Comparison of ENCODE assay signal across 24 cellular contexts in the genomic region with DNA sequence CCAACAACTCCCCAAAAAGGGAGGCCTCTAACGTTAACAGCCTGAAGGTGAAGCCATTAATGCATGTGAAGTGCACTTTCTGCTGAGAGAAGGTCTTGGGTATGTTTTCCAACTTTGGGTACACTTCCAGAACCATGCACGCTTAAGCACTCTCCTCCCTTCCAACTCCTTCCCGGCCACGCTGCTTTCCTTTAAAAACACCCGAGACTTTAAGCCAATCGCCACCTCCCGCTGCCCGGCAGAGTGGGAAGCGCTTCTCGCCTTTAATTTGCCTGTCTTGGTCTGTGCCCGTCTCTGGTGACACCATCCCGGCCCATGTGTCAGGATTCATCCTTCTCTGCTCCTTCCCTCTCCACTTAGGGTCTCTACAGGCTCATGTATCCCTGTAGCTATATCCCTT. TPM values are rescaled to one million over a fixed set of nuclear protein-coding genes. Genes with fewer than 3 reads are reported as not detected.
DNase-seq lines count a peak whose midpoint lies in the region; ATAC-seq and TF ChIP-seq lines count a peak whose summit lies in the region.
"Had no signal": no experiment of that assay in that cellular context is flagged by ENCODE, and none has a peak within 500 bp of the region (broad histone marks: within the 10 kb centered on the region; RNA-seq: fewer than 3 reads in every experiment).

No MANE protein-coding gene starts in this region.

- ATAC-seq in Right ventricle myocardium superior (ENCODE audit: poor library complexity), result peak; percentile 21
- ATAC-seq in left cardiac atrium, result no peak
- peak; percentile 40 for ATAC-seq in aorta (ENCODE audit: low FRiP score)
- ATAC-seq in HG03045 (IDR thresholded peaks at IDR 0.05; ENCODE audit: unreplicated experiment), result no peak
- ATAC-seq: CD8-positive, alpha-beta T cell; stimulated activated effector memory CD8-positive, alpha-beta T cell treated with anti-CD3 and anti-CD28 coated beads, Interleukin-12 subunit alpha, Interleukin-12 subunit beta, amount 100 ng/mL, for 72 hours had no signal

- H3K4me1 Mint-ChIP-seq in endodermal cell, result peaks cover 19% of the 10 kb centered on the region
- peaks cover 62% of the 10 kb centered on the region for H3K4me1 Mint-ChIP-seq in osteocyte (ENCODE audit: unreplicated experiment)
- H3K4me1 Mint-ChIP-seq: activated naive CD8-positive, alpha-beta T cell treated with anti-CD3 and anti-CD28 coated beads for 36 hours; stimulated activated effector memory CD8-positive, alpha-beta T cell treated with anti-CD3 and anti-CD28 coated beads, Interleukin-12 subunit alpha, Interleukin-12 subunit beta, amount 100 ng/mL, for 72 hours had no signal

- no peak for DNase-seq in Right ventricle myocardium superior
- DNase-seq in left cardiac atrium, result no peak
- DNase-seq in endodermal cell, result no peak
- no peak for DNase-seq in osteocyte (ENCODE audit: extremely low spot score, unreplicated experiment)
- no peak for DNase-seq in aorta
- no peak for DNase-seq in hypothalamus (lab: John Stamatoyannopoulos, UW)
- DNase-seq in NCI-H446 (lab: John Stamatoyannopoulos, UW), result no peak
- DNase-seq: activated CD4-positive, alpha-beta T cell treated with anti-CD3 and anti-CD28 coated beads for 4 hours; activated CD8-positive, alpha-beta memory T cell treated with anti-CD3 and anti-CD28 coated beads for 24 hours; activated effector memory CD4-positive, alpha-beta T cell treated with Interleukin-2 at 50 U/mL for 16 hours; activated naive CD8-positive, alpha-beta T cell treated with anti-CD3 and anti-CD28 coated beads for 36 hours; CD8-positive, alpha-beta T cell; islet precursor cell; NCI-H1092 treated with DMSO at 0.1 percent for 48 hours; NCI-H1930; NCI-H2227 treated with DMSO at 0.1 percent for 48 hours; stimulated activated CD4-positive, alpha-beta T cell treated with anti-CD3 and anti-CD28 coated beads, Interleukin-4, amount 100 ng/mL, for 24 hours; uterus had no signal

- H3K36me3 ChIP-seq in endodermal cell (ENCODE audit: control insufficient read depth, insufficient read depth, low read length) (peaks cover 92% of the 10 kb centered on the region), aorta (ENCODE audit: control insufficient read depth in 1 of 2, insufficient read depth in 2 of 2, low read length in 1 of 2) (peaks cover 2 to 3% of the 10 kb centered on the region in 2 donors)
- H3K36me3 ChIP-seq: uterus had no signal

- H3K9ac ChIP-seq in endodermal cell (ENCODE audit: extremely low read depth, low read length, poor library complexity, severe bottlenecking), result no peak overlapping the region

- H3K27me3 ChIP-seq in endodermal cell (ENCODE audit: control insufficient read depth, insufficient read depth, low read length, poor library complexity, severe bottlenecking), result no peaks in the 10 kb centered on the region
- H3K27me3 ChIP-seq in aorta (ENCODE audit: control insufficient read depth in 1 of 2, insufficient read depth in 2 of 2, low read length in 1 of 2), result no peaks in the 10 kb centered on the region
- H3K27me3 ChIP-seq: uterus had no signal

- H3K4me1 ChIP-seq in endodermal cell (ENCODE audit: control insufficient read depth, insufficient read depth, low read length) (peaks cover 2% of the 10 kb centered on the region), aorta (ENCODE audit: control insufficient read depth in 1 of 2, insufficient read depth in 2 of 2, low read length in 2 of 2) (peaks cover 4 to 7% of the 10 kb centered on the region in 2 donors)
- H3K4me1 ChIP-seq: uterus had no signal

- H3K36me3 Mint-ChIP-seq in endodermal cell (ENCODE audit: low read depth), result peaks cover 71% of the 10 kb centered on the region
- H3K36me3 Mint-ChIP-seq in osteocyte (ENCODE audit: unreplicated experiment), result peaks cover 41% of the 10 kb centered on the region
- H3K36me3 Mint-ChIP-seq: activated naive CD8-positive, alpha-beta T cell treated with anti-CD3 and anti-CD28 coated beads for 36 hours; CD8-positive, alpha-beta T cell; stimulated activated effector memory CD8-positive, alpha-beta T cell treated with anti-CD3 and anti-CD28 coated beads, Interleukin-12 subunit alpha, Interleukin-12 subunit beta, amount 100 ng/mL, for 72 hours had no signal

- H3K9me3 Mint-ChIP-seq in endodermal cell, result no peaks in the 10 kb centered on the region
- H3K9me3 Mint-ChIP-seq in osteocyte (ENCODE audit: unreplicated experiment), result peaks cover 4% of the 10 kb centered on the region
- H3K9me3 Mint-ChIP-seq: activated naive CD8-positive, alpha-beta T cell treated with anti-CD3 and anti-CD28 coated beads for 36 hours; CD8-positive, alpha-beta T cell; nephron; stimulated activated effector memory CD8-positive, alpha-beta T cell treated with anti-CD3 and anti-CD28 coated beads, Interleukin-12 subunit alpha, Interleukin-12 subunit beta, amount 100 ng/mL, for 72 hours had no signal

- H3K27ac Mint-ChIP-seq in endodermal cell (peak overlapping the region; percentile 69), osteocyte (ENCODE audit: unreplicated experiment) (peak overlapping the region; percentile 92)
- H3K27ac Mint-ChIP-seq: activated naive CD8-positive, alpha-beta T cell treated with anti-CD3 and anti-CD28 coated beads for 36 hours; CD8-positive, alpha-beta T cell; nephron; stimulated activated effector memory CD8-positive, alpha-beta T cell treated with anti-CD3 and anti-CD28 coated beads, Interleukin-12 subunit alpha, Interleukin-12 subunit beta, amount 100 ng/mL, for 72 hours had no signal

- H3K4me3 ChIP-seq in endodermal cell (ENCODE audit: low read length) (no peak overlapping the region), aorta (ENCODE audit: low read length in 2 of 2) (no peak overlapping the region)
- H3K4me3 ChIP-seq: lung, uterus had no signal

- no peak for TF ChIP-seq CTCF in endodermal cell (conservative IDR thresholded peaks at IDR 0.05)
- no peak for TF ChIP-seq CTCF in osteocyte (IDR thresholded peaks at IDR 0.05)

- no peak overlapping the region for H3K27ac ChIP-seq in endodermal cell (ENCODE audit: low read depth, low read length)
- H3K27ac ChIP-seq in aorta (ENCODE audit: low read depth in 1 of 2, low read length in 2 of 2), result peak overlapping the region in 1 of 2 donors; percentile 80
- H3K27ac ChIP-seq: RWPE1 had no signal

- WGBS in endodermal cell (ENCODE audit: insufficient coverage in 1 of 2, insufficient read length in 1 of 2), 2 experiments, result 88 to 98% methylated on average over 11 to 12 of the region's 12 CpGs
- WGBS in aorta, 2 donors, result 7 to 23% methylated on average over 12 of the region's 12 CpGs

- intact Hi-C loops in Right ventricle myocardium superior (cut with DNase I), result no loop called here
- intact Hi-C loops in left cardiac atrium (cut with DNase I), result no loop called here
- intact Hi-C loops in aorta (cut with DNase I), result no loop called here

- H3K9me3 ChIP-seq in endodermal cell (ENCODE audit: control insufficient read depth, low read length) (no peaks in the 10 kb centered on the region), aorta (ENCODE audit: control insufficient read depth, low read length) (no peaks in the 10 kb centered on the region)
- H3K9me3 ChIP-seq: uterus had no signal

- no peak overlapping the region for H3K4me3 Mint-ChIP-seq in endodermal cell
- no peak overlapping the region for H3K4me3 Mint-ChIP-seq in osteocyte (ENCODE audit: unreplicated experiment)
- H3K4me3 Mint-ChIP-seq: activated naive CD8-positive, alpha-beta T cell treated with anti-CD3 and anti-CD28 coated beads for 36 hours; CD8-positive, alpha-beta T cell; nephron; stimulated activated effector memory CD8-positive, alpha-beta T cell treated with anti-CD3 and anti-CD28 coated beads, Interleukin-12 subunit alpha, Interleukin-12 subunit beta, amount 100 ng/mL, for 72 hours had no signal

- H3K27me3 Mint-ChIP-seq in endodermal cell (ENCODE audit: insufficient read depth), result no peaks in the 10 kb centered on the region
- no peaks in the 10 kb centered on the region for H3K27me3 Mint-ChIP-seq in osteocyte (ENCODE audit: unreplicated experiment)

RNA-seq across cellular contexts. Expression of gene ITGB5, which starts 35.3 kb away (rescaled TPM):
- total RNA-seq in Right ventricle myocardium superior (112 TPM), left cardiac atrium (100 to 1,000 TPM in 1 of 2 donors, 10 to 100 TPM in 1; 86.1 to 119 TPM), endodermal cell (100 to 1,000 TPM; 262 to 329 TPM), osteocyte (419 and 441 TPM in 2 replicates), aorta (100 to 1,000 TPM; 332 to 369 TPM)
- 62.0 TPM for polyA plus RNA-seq in endodermal cell (2013, experiment 1 of 2)
- polyA plus RNA-seq in endodermal cell (2013, experiment 2 of 2), result 71.0 TPM
- polyA plus RNA-seq in aorta, result 100 to 1,000 TPM; 101 to 251 TPM
- total RNA-seq: T-helper 2 cell treated with Interferon-gamma antibody and Interleukin-4, amounts not matched to agents 100 ng/mL and 5 ng/mL, for 36 hours had no signal

Comparison
In these comparisons a context has a peak if more than half of its experiments do, and no peak if none do; other contexts are left out.
1. ATAC-seq: peak in Right ventricle myocardium superior (single experiment) and aorta (single experiment); none in left cardiac atrium (0 of 2) and HG03045 (single experiment).